8 cellular contexts compared by ENCODE assay signal in the genomic region with DNA sequence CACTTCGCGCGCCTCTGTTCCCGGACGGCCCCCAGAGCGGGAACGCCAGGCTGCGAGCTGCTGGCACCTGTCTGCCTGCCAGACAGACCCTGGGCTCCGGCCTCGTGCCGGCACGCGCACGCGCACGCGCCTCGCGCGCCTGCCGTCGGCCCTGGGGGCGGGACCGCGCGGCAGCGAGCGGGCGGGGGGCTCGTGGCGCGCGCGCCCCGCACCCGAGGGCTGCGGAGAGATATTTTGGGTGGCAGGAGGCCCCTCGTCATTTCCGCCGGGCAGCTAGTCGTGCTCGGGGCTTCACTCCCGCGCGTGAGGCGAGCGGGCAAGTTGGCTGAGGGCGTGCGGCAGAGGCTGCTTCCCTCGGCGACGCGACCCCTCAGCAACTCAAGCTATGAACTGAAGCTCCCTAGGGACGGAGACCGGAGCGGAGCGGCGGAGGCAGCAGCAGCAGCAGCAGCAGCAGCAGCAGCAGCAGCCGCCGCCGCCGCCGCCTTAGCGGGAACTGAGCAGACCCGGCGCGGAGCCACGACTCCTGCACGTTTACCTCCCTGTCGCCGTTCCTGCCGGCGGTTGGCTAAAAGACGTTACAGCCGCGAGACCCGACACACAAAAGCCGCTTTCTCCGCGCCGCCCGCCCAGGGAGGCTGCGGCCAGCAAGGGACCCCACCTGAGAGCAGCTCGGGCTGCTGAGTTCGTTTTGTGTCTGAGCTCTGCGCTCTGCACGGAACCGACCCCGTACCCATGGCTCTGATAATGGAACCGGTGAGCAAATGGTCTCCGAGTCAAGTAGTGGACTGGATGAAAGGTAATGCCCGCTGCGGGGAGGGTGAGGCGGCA. TPM values are rescaled to one million over a fixed set of nuclear protein-coding genes. Genes with fewer than 3 reads are reported as not detected.
DNase-seq lines count a peak whose midpoint lies in the region; ATAC-seq and TF ChIP-seq lines count a peak whose summit lies in the region.

A gene (plus strand): TSS at position 256 of the 831 bp plus-strand sequence. CDS start 480 bp downstream, at position 736.

- H3K27ac ChIP-seq in iPS DF 6.9 (ENCODE audit: low read length) (no peak within 1 kb of the TSS), skin epidermis (peak within 1 kb of the TSS in 3 of 21 experiments; percentile 7 to 59 (median 18))

- H3K36me3 ChIP-seq in iPS DF 6.9 (ENCODE audit: control insufficient read depth, insufficient read depth, low read length), result no peaks in the 10 kb centered on the region

- no peaks in the 10 kb centered on the region for H3K36me3 Mint-ChIP-seq in activated naive CD8-positive, alpha-beta T cell treated with anti-CD3 and anti-CD28 coated beads, Interleukin-2, amount 10 ng/mL, durations not matched to agents 7 days and 5 days

- peak within 1 kb of the TSS; percentile 87 for H3K27ac Mint-ChIP-seq in activated naive CD8-positive, alpha-beta T cell treated with anti-CD3 and anti-CD28 coated beads, Interleukin-2, amount 10 ng/mL, durations not matched to agents 7 days and 5 days

- H3K4me1 ChIP-seq in iPS DF 6.9 (ENCODE audit: control insufficient read depth, insufficient read depth, low read length), result no peaks in the 10 kb centered on the region

- peak within 1 kb of the TSS; percentile 91 for H3K4me3 Mint-ChIP-seq in activated naive CD8-positive, alpha-beta T cell treated with anti-CD3 and anti-CD28 coated beads, Interleukin-2, amount 10 ng/mL, durations not matched to agents 7 days and 5 days

- peak; percentile 5 for DNase-seq in DMS114 treated with DMSO at 0.1 percent for 48 hours (lab: John Stamatoyannopoulos, UW; ENCODE audit: unreplicated experiment)
- no peak for DNase-seq in Jurkat, Clone E6-1 (ENCODE audit: low read depth, low spot score)
- peak; percentile 78 for DNase-seq in activated naive CD8-positive, alpha-beta T cell treated with anti-CD3 and anti-CD28 coated beads, Interleukin-2, amount 10 ng/mL, durations not matched to agents 7 days and 5 days
- no peak for DNase-seq in iPS DF 6.9 (ENCODE audit: low read depth, low spot score)
- DNase-seq in HT-29 (ENCODE audit: low spot score), result no peak

- WGBS in iPS DF 6.9 (ENCODE audit: insufficient coverage, insufficient read length), result no CpG with 5 or more reads among the region's 94 CpGs

- no peaks in the 10 kb centered on the region for H3K9me3 ChIP-seq in iPS DF 6.9 (ENCODE audit: control insufficient read depth, insufficient read depth, low read length)

- no peaks in the 10 kb centered on the region for H3K27me3 Mint-ChIP-seq in activated naive CD8-positive, alpha-beta T cell treated with anti-CD3 and anti-CD28 coated beads, Interleukin-2, amount 10 ng/mL, durations not matched to agents 7 days and 5 days

- POLR2A ChIA-PET in activated naive CD8-positive, alpha-beta T cell treated with anti-CD3 and anti-CD28 coated beads, Interleukin-2, amount 10 ng/mL, durations not matched to agents 7 days and 5 days (lab: Charles Lee), result interaction anchor here (0.7 to 1.3 kb wide), 4 partner anchors 10 to 284 kb away, joined by 3 to 5 read pairs (median 3); a partner anchor contains a TSS

- peaks cover 15% of the 10 kb centered on the region for H3K4me1 Mint-ChIP-seq in activated naive CD8-positive, alpha-beta T cell treated with anti-CD3 and anti-CD28 coated beads, Interleukin-2, amount 10 ng/mL, durations not matched to agents 7 days and 5 days

- H3K4me3 ChIP-seq in Jurkat, Clone E6-1 (ENCODE audit: low read length), result peak within 1 kb of the TSS; percentile 30
- H3K4me3 ChIP-seq in iPS DF 6.9 (ENCODE audit: low read length), result peak within 1 kb of the TSS; percentile 75; the same call in 1 of the 2 replicates
- H3K4me3 ChIP-seq in skin epidermis, result peak within 1 kb of the TSS; percentile 20 to 47 (median 36)

- peak; percentile 59 for ATAC-seq in GM21515 (IDR thresholded peaks at IDR 0.05; ENCODE audit: unreplicated experiment)
- ATAC-seq in SK-N-SH treated with all-trans-retinoic acid at 6 μM for 48 hours, result peak; percentile 59
- ATAC-seq in activated naive CD8-positive, alpha-beta T cell treated with anti-CD3 and anti-CD28 coated beads, Interleukin-2, amount 10 ng/mL, durations not matched to agents 7 days and 5 days (ENCODE audit: low read depth), result peak; percentile 76

- no peaks in the 10 kb centered on the region for H3K27me3 ChIP-seq in iPS DF 6.9 (ENCODE audit: control insufficient read depth, insufficient read depth, low read length)

- no peaks in the 10 kb centered on the region for H3K9me3 Mint-ChIP-seq in activated naive CD8-positive, alpha-beta T cell treated with anti-CD3 and anti-CD28 coated beads, Interleukin-2, amount 10 ng/mL, durations not matched to agents 7 days and 5 days

TF ChIP-seq in SK-N-SH treated with all-trans-retinoic acid at 6 μM for 48 hours, 23 proteins besides CTCF, POLR2A, EP300 and RAD21:
- TF ChIP-seq CSDC2 (CRISPR knock-in tag; IDR thresholded peaks at IDR 0.05), result no peak
- no peak for TF ChIP-seq ZFP30 (CRISPR knock-in tag; IDR thresholded peaks at IDR 0.05)
- TF ChIP-seq, protein P1, sequence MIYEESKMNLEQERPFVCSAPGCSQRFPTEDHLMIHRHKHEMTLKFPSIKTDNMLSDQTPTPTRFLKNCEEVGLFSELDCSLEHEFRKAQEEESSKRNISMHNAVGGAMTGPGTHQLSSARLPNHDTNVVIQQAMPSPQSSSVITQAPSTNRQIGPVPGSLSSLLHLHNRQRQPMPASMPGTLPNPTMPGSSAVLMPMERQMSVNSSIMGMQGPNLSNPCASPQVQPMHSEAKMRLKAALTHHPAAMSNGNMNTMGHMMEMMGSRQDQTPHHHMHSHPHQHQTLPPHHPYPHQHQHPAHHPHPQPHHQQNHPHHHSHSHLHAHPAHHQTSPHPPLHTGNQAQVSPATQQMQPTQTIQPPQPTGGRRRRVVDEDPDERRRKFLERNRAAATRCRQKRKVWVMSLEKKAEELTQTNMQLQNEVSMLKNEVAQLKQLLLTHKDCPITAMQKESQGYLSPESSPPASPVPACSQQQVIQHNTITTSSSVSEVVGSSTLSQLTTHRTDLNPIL (CRISPR knock-in tag; IDR thresholded peaks at IDR 0.05; ENCODE audit: low read depth), result no peak
- TF ChIP-seq ZNF70 (CRISPR knock-in tag; IDR thresholded peaks at IDR 0.05), result no peak
- TF ChIP-seq, protein P2, sequence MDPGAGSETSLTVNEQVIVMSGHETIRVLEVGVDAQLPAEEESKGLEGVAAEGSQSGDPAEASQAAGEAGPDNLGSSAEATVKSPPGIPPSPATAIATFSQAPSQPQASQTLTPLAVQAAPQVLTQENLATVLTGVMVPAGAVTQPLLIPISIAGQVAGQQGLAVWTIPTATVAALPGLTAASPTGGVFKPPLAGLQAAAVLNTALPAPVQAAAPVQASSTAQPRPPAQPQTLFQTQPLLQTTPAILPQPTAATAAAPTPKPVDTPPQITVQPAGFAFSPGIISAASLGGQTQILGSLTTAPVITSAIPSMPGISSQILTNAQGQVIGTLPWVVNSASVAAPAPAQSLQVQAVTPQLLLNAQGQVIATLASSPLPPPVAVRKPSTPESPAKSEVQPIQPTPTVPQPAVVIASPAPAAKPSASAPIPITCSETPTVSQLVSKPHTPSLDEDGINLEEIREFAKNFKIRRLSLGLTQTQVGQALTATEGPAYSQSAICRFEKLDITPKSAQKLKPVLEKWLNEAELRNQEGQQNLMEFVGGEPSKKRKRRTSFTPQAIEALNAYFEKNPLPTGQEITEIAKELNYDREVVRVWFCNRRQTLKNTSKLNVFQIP (CRISPR knock-in tag; IDR thresholded peaks at IDR 0.05; ENCODE audit: borderline replicate concordance, low read depth), result no peak
- TF ChIP-seq, protein P3, sequence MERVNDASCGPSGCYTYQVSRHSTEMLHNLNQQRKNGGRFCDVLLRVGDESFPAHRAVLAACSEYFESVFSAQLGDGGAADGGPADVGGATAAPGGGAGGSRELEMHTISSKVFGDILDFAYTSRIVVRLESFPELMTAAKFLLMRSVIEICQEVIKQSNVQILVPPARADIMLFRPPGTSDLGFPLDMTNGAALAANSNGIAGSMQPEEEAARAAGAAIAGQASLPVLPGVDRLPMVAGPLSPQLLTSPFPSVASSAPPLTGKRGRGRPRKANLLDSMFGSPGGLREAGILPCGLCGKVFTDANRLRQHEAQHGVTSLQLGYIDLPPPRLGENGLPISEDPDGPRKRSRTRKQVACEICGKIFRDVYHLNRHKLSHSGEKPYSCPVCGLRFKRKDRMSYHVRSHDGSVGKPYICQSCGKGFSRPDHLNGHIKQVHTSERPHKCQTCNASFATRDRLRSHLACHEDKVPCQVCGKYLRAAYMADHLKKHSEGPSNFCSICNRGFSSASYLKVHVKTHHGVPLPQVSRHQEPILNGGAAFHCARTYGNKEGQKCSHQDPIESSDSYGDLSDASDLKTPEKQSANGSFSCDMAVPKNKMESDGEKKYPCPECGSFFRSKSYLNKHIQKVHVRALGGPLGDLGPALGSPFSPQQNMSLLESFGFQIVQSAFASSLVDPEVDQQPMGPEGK (CRISPR knock-in tag; IDR thresholded peaks at IDR 0.05; ENCODE audit: borderline replicate concordance), result no peak
- no peak for TF ChIP-seq TOX (CRISPR knock-in tag; IDR thresholded peaks at IDR 0.05; ENCODE audit: borderline replicate concordance)
- TF ChIP-seq ZNF565 (CRISPR knock-in tag; conservative IDR thresholded peaks at IDR 0.05; ENCODE audit: low read depth), result no peak
- TF ChIP-seq ESRRG (CRISPR knock-in tag; IDR thresholded peaks at IDR 0.05), result no peak
- no peak for TF ChIP-seq TCF4 (CRISPR knock-in tag; IDR thresholded peaks at IDR 0.05; ENCODE audit: borderline replicate concordance)
- no peak for TF ChIP-seq GLIS3 (CRISPR knock-in tag; IDR thresholded peaks at IDR 0.05)
- TF ChIP-seq ZFP3 (CRISPR knock-in tag; IDR thresholded peaks at IDR 0.05), result no peak

RNA-seq across cellular contexts. Expression of the gene that starts here (rescaled TPM):
- 10.5 TPM for polyA plus RNA-seq in Jurkat, Clone E6-1 (2012; ENCODE audit: insufficient read depth, insufficient read length)
- total RNA-seq in activated naive CD8-positive, alpha-beta T cell treated with anti-CD3 and anti-CD28 coated beads, Interleukin-2, amount 10 ng/mL, durations not matched to agents 7 days and 5 days, result 1 to 10 TPM; 9.0 to 9.2 TPM
- total RNA-seq in HT-29 (2014; rRNA removed; shearing (Covaris generic)), result not detected in 2 replicates

Comparison
In these comparisons a context has a peak if more than half of its experiments do, and no peak if none do; other contexts are left out.
1. RNA of the gene that starts here (total RNA-seq): 9.0 to 9.2 TPM in activated naive CD8-positive, alpha-beta T cell treated with anti-CD3 and anti-CD28 coated beads, Interleukin-2, amount 10 ng/mL, durations not matched to agents 7 days and 5 days; not detected in HT-29; every median in the first group is over 10 times any median in the second.
2. DNase-seq: peak in DMS114 treated with DMSO at 0.1 percent for 48 hours (single experiment) and activated naive CD8-positive, alpha-beta T cell treated with anti-CD3 and anti-CD28 coated beads, Interleukin-2, amount 10 ng/mL, durations not matched to agents 7 days and 5 days (single experiment); none in Jurkat, Clone E6-1 (single experiment), iPS DF 6.9 (single experiment) and HT-29 (single experiment).
3. Peak in every context shown above with its lines, with median percentiles within 50 percentile points of each other: ATAC-seq and H3K4me3 ChIP-seq.